Comparison of ENCODE assay signal across 33 cellular contexts in the genomic region with DNA sequence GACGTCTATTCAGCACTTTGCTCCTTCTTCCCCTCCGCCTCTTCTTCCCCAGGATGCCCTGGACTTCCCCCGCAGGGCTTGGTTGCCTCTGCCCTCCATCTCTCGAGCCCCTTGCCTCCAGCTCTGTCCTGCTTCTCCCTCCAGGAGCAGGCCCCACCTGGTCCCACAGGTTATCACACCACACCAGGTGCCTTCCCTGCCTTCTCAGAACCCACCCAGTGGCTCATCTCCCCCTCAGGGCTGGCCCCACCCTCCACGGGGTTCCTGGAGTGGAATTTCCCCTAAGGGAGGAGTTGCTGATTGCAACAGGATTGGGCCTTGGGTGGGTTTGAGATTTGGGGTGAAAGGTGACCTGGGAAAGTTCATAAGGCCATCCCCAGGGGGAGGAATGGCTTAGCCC. TPM values are rescaled to one million over a fixed set of nuclear protein-coding genes. Genes with fewer than 3 reads are reported as not detected.
"Had no signal": no experiment of that assay in that cellular context is flagged by ENCODE, and none has a peak within 500 bp of the region (broad histone marks: within the 10 kb centered on the region; RNA-seq: fewer than 3 reads in every experiment).

No MANE protein-coding gene starts in this region.

- H3K4me1 ChIP-seq: parathyroid adenoma, psoas muscle, right lobe of liver, sigmoid colon, tibial nerve, upper lobe of right lung had no signal

- H3K4me3 ChIP-seq: ovary, psoas muscle, right lobe of liver, sigmoid colon, stomach, thoracic aorta, thyroid gland, tibial nerve, upper lobe of right lung, uterus had no signal

- H3K4me3 Mint-ChIP-seq: naive thymus-derived CD4-positive, alpha-beta T cell; natural killer cell; nephron; stimulated activated effector memory CD8-positive, alpha-beta T cell treated with anti-CD3 and anti-CD28 coated beads, Interleukin-12 subunit alpha, Interleukin-12 subunit beta, amount 100 ng/mL, for 72 hours; stimulated activated naive B cell treated with anti-CD40 and anti-IgM and Interleukin-4, amounts not matched to agents 10 μg/mL and 1 μg/mL and 100 μg/mL, for 72 hours; stimulated activated naive CD8-positive, alpha-beta T cell treated with anti-CD3 and anti-CD28 coated beads, Interleukin-15, Interleukin-2, amounts not matched to agents 100 ng/mL and 50 ng/mL, for 24 hours; type B pancreatic cell had no signal

- H3K9me3 ChIP-seq: neutrophil, ovary, psoas muscle, right lobe of liver, sigmoid colon, stomach, thoracic aorta, thyroid gland, tibial nerve, upper lobe of right lung, uterus had no signal

- H3K27ac ChIP-seq: neutrophil, ovary, parathyroid adenoma, psoas muscle, right lobe of liver, sigmoid colon, stomach, thoracic aorta, thyroid gland, tibial nerve, upper lobe of right lung, uterus had no signal

- H3K27me3 ChIP-seq: ovary, right lobe of liver, thyroid gland, uterus had no signal

- H3K9me3 Mint-ChIP-seq: naive thymus-derived CD4-positive, alpha-beta T cell; natural killer cell; nephron; stimulated activated effector memory CD8-positive, alpha-beta T cell treated with anti-CD3 and anti-CD28 coated beads, Interleukin-12 subunit alpha, Interleukin-12 subunit beta, amount 100 ng/mL, for 72 hours; stimulated activated naive B cell treated with anti-CD40 and anti-IgM and Interleukin-4, amounts not matched to agents 10 μg/mL and 1 μg/mL and 100 μg/mL, for 72 hours; stimulated activated naive CD8-positive, alpha-beta T cell treated with anti-CD3 and anti-CD28 coated beads, Interleukin-15, Interleukin-2, amounts not matched to agents 100 ng/mL and 50 ng/mL, for 24 hours; type B pancreatic cell had no signal

- DNase-seq: naive thymus-derived CD4-positive, alpha-beta T cell; natural killer cell; nucleus accumbens; ovary; posterior cingulate gyrus; psoas muscle; right cardiac atrium; right lobe of liver; sigmoid colon; small intestine; stimulated activated CD4-positive, alpha-beta T cell treated with anti-CD3 and anti-CD28 coated beads, Interleukin-15, amount 100 ng/mL, for 24 hours; stimulated activated CD4-positive, alpha-beta T cell treated with anti-CD3 and anti-CD28 coated beads, Interleukin-2, amount 100 ng/mL, for 24 hours; stimulated activated CD4-positive, alpha-beta T cell treated with anti-CD3 and anti-CD28 coated beads, Interleukin-2, amount 100 ng/mL, for 48 hours; stimulated activated CD4-positive, alpha-beta T cell treated with anti-CD3 and anti-CD28 coated beads, Interleukin-4, amount 100 ng/mL, for 24 hours; stimulated activated naive B cell treated with anti-CD40 and anti-IgM and Interleukin-4, amounts not matched to agents 10 μg/mL and 1 μg/mL and 100 μg/mL, for 72 hours; stimulated activated naive CD4-positive, alpha-beta T cell treated with Interleukin-2 at 50 U/mL for 16 hours; stomach; upper lobe of right lung; uterus had no signal

- H3K4me1 Mint-ChIP-seq: natural killer cell; stimulated activated effector memory CD8-positive, alpha-beta T cell treated with anti-CD3 and anti-CD28 coated beads, Interleukin-12 subunit alpha, Interleukin-12 subunit beta, amount 100 ng/mL, for 72 hours had no signal

- H3K79me2 ChIP-seq: parathyroid adenoma had no signal

- H3K36me3 Mint-ChIP-seq: natural killer cell; stimulated activated effector memory CD8-positive, alpha-beta T cell treated with anti-CD3 and anti-CD28 coated beads, Interleukin-12 subunit alpha, Interleukin-12 subunit beta, amount 100 ng/mL, for 72 hours; stimulated activated naive B cell treated with anti-CD40 and anti-IgM and Interleukin-4, amounts not matched to agents 10 μg/mL and 1 μg/mL and 100 μg/mL, for 72 hours; type B pancreatic cell had no signal

- H3K36me3 ChIP-seq: neutrophil, ovary, right lobe of liver, sigmoid colon, stomach, thoracic aorta, thyroid gland, tibial nerve, upper lobe of right lung, uterus had no signal

- H2AFZ ChIP-seq: parathyroid adenoma had no signal

- H3K27ac Mint-ChIP-seq: naive thymus-derived CD4-positive, alpha-beta T cell; natural killer cell; progenitor cell of endocrine pancreas; stimulated activated effector memory CD8-positive, alpha-beta T cell treated with anti-CD3 and anti-CD28 coated beads, Interleukin-12 subunit alpha, Interleukin-12 subunit beta, amount 100 ng/mL, for 72 hours; stimulated activated naive B cell treated with anti-CD40 and anti-IgM and Interleukin-4, amounts not matched to agents 10 μg/mL and 1 μg/mL and 100 μg/mL, for 72 hours; stimulated activated naive CD8-positive, alpha-beta T cell treated with anti-CD3 and anti-CD28 coated beads, Interleukin-15, Interleukin-2, amounts not matched to agents 100 ng/mL and 50 ng/mL, for 24 hours had no signal

- ATAC-seq: naive thymus-derived CD4-positive, alpha-beta T cell; natural killer cell; psoas muscle; right cardiac atrium; right lobe of liver; stimulated activated effector memory CD8-positive, alpha-beta T cell treated with anti-CD3 and anti-CD28 coated beads, Interleukin-12 subunit alpha, Interleukin-12 subunit beta, amount 100 ng/mL, for 72 hours; stimulated activated naive B cell treated with anti-CD40 and anti-IgM and Interleukin-4, amounts not matched to agents 10 μg/mL and 1 μg/mL and 100 μg/mL, for 72 hours; upper lobe of right lung had no signal

RNA-seq across cellular contexts. Expression of a gene that starts 49.0 kb away (rescaled TPM):
- total RNA-seq: naive thymus-derived CD4-positive, alpha-beta T cell; natural killer cell; omental fat pad; ovary; progenitor cell of endocrine pancreas; psoas muscle; renal cortical epithelial cell; right lobe of liver; sigmoid colon; stomach; subcutaneous adipose tissue; temporal lobe; thoracic aorta; thyroid gland; tibial nerve; upper lobe of right lung had no signal
